2 cellular contexts compared by ENCODE assay signal in genomic region chr11:47523491-47524199, GRCh38.
TF ChIP-seq lines count a peak whose summit lies in the region.

No MANE protein-coding gene starts in this region.

TF ChIP-seq in PFSK-1, 5 proteins besides CTCF, POLR2A, EP300 and RAD21:
- TF ChIP-seq REST (IDR thresholded peaks at IDR 0.05; ENCODE audit: insufficient read depth in 1 of 2, low read depth in 2 of 2, low read length in 2 of 2) (no peak), SIN3A (IDR thresholded peaks at IDR 0.05; ENCODE audit: borderline replicate concordance, insufficient read depth, low read length) (peak; percentile 95; the same call in 1 of the 2 replicates)
TF ChIP-seq in PFSK-1: peak in this region for 1.

TF ChIP-seq in K562, 482 proteins besides CTCF, POLR2A, EP300 and RAD21 (continues in another document):
- peak; percentile 98 for TF ChIP-seq FOSL1 (tag; conservative IDR thresholded peaks at IDR 0.05)
- peak; percentile 40; the same call in 1 of the 2 replicates for TF ChIP-seq ZNF592 (IDR thresholded peaks at IDR 0.05)
- TF ChIP-seq BRD9 (IDR thresholded peaks at IDR 0.05; ENCODE audit: low read depth, partially characterized antibody) = peak; percentile 21
- 0 out of 2 replicates have a peak, but pooled peaks have one; percentile 45 for TF ChIP-seq HDGF (IDR thresholded peaks at IDR 0.05)
- TF ChIP-seq KLF1 (tag; IDR thresholded peaks at IDR 0.05) = no peak
- TF ChIP-seq HMGN3 (IDR thresholded peaks at IDR 0.05; ENCODE audit: borderline replicate concordance, extremely low read depth, insufficient read length, low read depth, low read length) = no peak
- TF ChIP-seq TOE1 (IDR thresholded peaks at IDR 0.05; ENCODE audit: borderline replicate concordance) = 0 out of 2 replicates have a peak, but pooled peaks have one; percentile 22
- no peak for TF ChIP-seq TOE1 (CRISPR knock-in tag; IDR thresholded peaks at IDR 0.05; ENCODE audit: borderline replicate concordance, low read depth)
- peak; percentile 50 for TF ChIP-seq PKNOX1 (IDR thresholded peaks at IDR 0.05)
- TF ChIP-seq NBN (IDR thresholded peaks at IDR 0.05; ENCODE audit: low read depth) = peak; percentile 63; the same call in 1 of the 2 replicates
- TF ChIP-seq HDAC3 (IDR thresholded peaks at IDR 0.05; ENCODE audit: borderline replicate concordance, partially characterized antibody) = peak; percentile 14
- TF ChIP-seq MNT (conservative IDR thresholded peaks at IDR 0.05) = peak in 1 of 2 experiments; percentile 70; a peak in 2 of 4 replicates
- 0 out of 2 replicates have a peak, but pooled peaks have one; percentile 12 for TF ChIP-seq RAD51 (IDR thresholded peaks at IDR 0.05; ENCODE audit: borderline replicate concordance, low read depth)
- no peak for TF ChIP-seq ZNF384 (IDR thresholded peaks at IDR 0.05; ENCODE audit: low read depth, low read length)
- TF ChIP-seq JUN (IDR thresholded peaks at IDR 0.05; ENCODE audit: borderline replicate concordance, low read depth, low read length) = peak; percentile 98
- no peak for TF ChIP-seq JUN (CRISPR knock-in tag; IDR thresholded peaks at IDR 0.05; ENCODE audit: borderline replicate concordance)
- TF ChIP-seq LEF1 (IDR thresholded peaks at IDR 0.05) = peak; percentile 63; the same call in 1 of the 2 replicates
- TF ChIP-seq MITF (IDR thresholded peaks at IDR 0.05) = peak; percentile 53; the same call in 1 of the 2 replicates
- 0 out of 4 replicates have a peak, but pooled peaks of 1 of the 2 experiments have one; percentile 18 for TF ChIP-seq FOXA3 (CRISPR knock-in tag; conservative IDR thresholded peaks at IDR 0.05 in 1 of 2, IDR thresholded peaks at IDR 0.05 in 1 of 2)
- peak; percentile 39; the same call in 1 of the 2 replicates for TF ChIP-seq EP400 (IDR thresholded peaks at IDR 0.05)
- no peak for TF ChIP-seq FOXP4 (CRISPR knock-in tag; IDR thresholded peaks at IDR 0.05; ENCODE audit: borderline replicate concordance)
- TF ChIP-seq SETDB1 (IDR thresholded peaks at IDR 0.05; ENCODE audit: low read length) = no peak
- peak; percentile 56 for TF ChIP-seq CREM (IDR thresholded peaks at IDR 0.05; ENCODE audit: low read depth)
- TF ChIP-seq RCOR1 (IDR thresholded peaks at IDR 0.05; ENCODE audit: borderline replicate concordance in 1 of 2, low read depth in 2 of 2, low read length in 2 of 2) = peak in 1 of 2 experiments; percentile 55; a peak in 1 of 4 replicates
- TF ChIP-seq SMARCE1 (IDR thresholded peaks at IDR 0.05) = peak; percentile 81
- TF ChIP-seq ZMIZ1 (IDR thresholded peaks at IDR 0.05; ENCODE audit: low read depth in 2 of 2, low read length in 2 of 2) = no peak
- TF ChIP-seq MYC (IDR thresholded peaks at IDR 0.05; ENCODE audit: low read depth, low read length) = 0 out of 2 replicates have a peak, but pooled peaks have one; percentile 53
- TF ChIP-seq MYC (CRISPR knock-in tag; IDR thresholded peaks at IDR 0.05; ENCODE audit: borderline replicate concordance, low read depth) = no peak
- TF ChIP-seq ATF3 (IDR thresholded peaks at IDR 0.05) = peak; percentile 96
- TF ChIP-seq ATF3 (CRISPR knock-in tag; conservative IDR thresholded peaks at IDR 0.05) = peak; percentile 78; the same call in 1 of the 2 replicates
- peak in 1 of 2 experiments; percentile 73; a peak in 2 of 4 replicates for TF ChIP-seq HDAC1 (IDR thresholded peaks at IDR 0.05)
- TF ChIP-seq NCOR1 (IDR thresholded peaks at IDR 0.05) = 0 out of 2 replicates have a peak, but pooled peaks have one; percentile 8
- TF ChIP-seq HBP1 (CRISPR knock-in tag; IDR thresholded peaks at IDR 0.05) = no peak
- TF ChIP-seq ATF7 (IDR thresholded peaks at IDR 0.05) = peak; percentile 49; the same call in 1 of the 2 replicates
- no peak for TF ChIP-seq KHSRP (IDR thresholded peaks at IDR 0.05)
- TF ChIP-seq SMARCA4 (IDR thresholded peaks at IDR 0.05) = peak; percentile 89
- peak; percentile 65 for TF ChIP-seq DACH1 (IDR thresholded peaks at IDR 0.05; ENCODE audit: partially characterized antibody)
- TF ChIP-seq DPF2 (IDR thresholded peaks at IDR 0.05) = peak; percentile 90
- peak; percentile 34 for TF ChIP-seq MEIS2 (IDR thresholded peaks at IDR 0.05; ENCODE audit: partially characterized antibody)
- TF ChIP-seq TEAD4 (IDR thresholded peaks at IDR 0.05; ENCODE audit: low read length) = 0 out of 2 replicates have a peak, but pooled peaks have one; percentile 10
- TF ChIP-seq TEAD4 (CRISPR knock-in tag; IDR thresholded peaks at IDR 0.05; ENCODE audit: borderline replicate concordance) = no peak
- TF ChIP-seq ZNF764 (CRISPR knock-in tag; IDR thresholded peaks at IDR 0.05; ENCODE audit: low read depth) = no peak
- TF ChIP-seq FOXK2 (conservative IDR thresholded peaks at IDR 0.05 in 1 of 2, IDR thresholded peaks at IDR 0.05 in 1 of 2; ENCODE audit: low read depth in 2 of 2) = peak; percentile 29 to 53; a peak in 3 of 4 replicates
- TF ChIP-seq DEAF1 (CRISPR knock-in tag; IDR thresholded peaks at IDR 0.05) = no peak
- TF ChIP-seq GATAD2A (IDR thresholded peaks at IDR 0.05) = no peak
